ENCODE assay signal across 18 cellular contexts in genomic region chr6:38935051-38935450, GRCh38.
"Had no signal": no experiment of that assay in that cellular context is flagged by ENCODE, and none has a peak within 500 bp of the region (broad histone marks: within the 10 kb centered on the region; RNA-seq: fewer than 3 reads in every experiment).

No MANE protein-coding gene starts in this region.

- ATAC-seq: activated T-cell treated with anti-CD3 and anti-CD28 coated beads, Interleukin-2, amount 50 U/mL, for 72 hours; left colon; mucosa of descending colon had no signal

- H3K4me3 ChIP-seq: mucosa of descending colon, spleen, thoracic aorta, upper lobe of left lung had no signal

- H3K27ac ChIP-seq: spleen, thoracic aorta, upper lobe of left lung had no signal

- H3K9me3 ChIP-seq: mucosa of descending colon, spleen, thoracic aorta, upper lobe of left lung had no signal

- H3K4me1 ChIP-seq: spleen, upper lobe of left lung had no signal

- H3K27me3 ChIP-seq: spleen, upper lobe of left lung had no signal

- H3K36me3 ChIP-seq: spleen, thoracic aorta, upper lobe of left lung had no signal

- DNase-seq: activated CD4-positive, alpha-beta memory T cell treated with anti-CD3 and anti-CD28 coated beads, Interleukin-2, amount 10 ng/mL, durations not matched to agents 7 days and 5 days; activated CD4-positive, alpha-beta T cell treated with anti-CD3 and anti-CD28 coated beads for 48 hours; activated CD4-positive, CD25-positive, alpha-beta regulatory T cell; activated effector memory CD4-positive, alpha-beta T cell treated with Interleukin-2 at 50 U/mL for 16 hours; activated naive CD4-positive, alpha-beta T cell treated with anti-CD3 and anti-CD28 coated beads, Interleukin-2, amount 10 ng/mL, durations not matched to agents 7 days and 5 days; activated T-cell treated with anti-CD3 and anti-CD28 coated beads, Interleukin-2, amount 50 U/mL, for 72 hours; foreskin fibroblast; left colon; mucosa of descending colon; naive B cell; occipital lobe; posterior cingulate gyrus; spleen; stimulated activated CD4-positive, alpha-beta T cell treated with anti-CD3 and anti-CD28 coated beads, Interleukin-4, amount 100 ng/mL, for 1 hour; stimulated activated naive CD4-positive, alpha-beta T cell; T1000; upper lobe of left lung had no signal
